Comparison of ENCODE assay signal across 8 cellular contexts in genomic region chr10:95841711-95842498, GRCh38.
DNase-seq lines count a peak whose midpoint lies in the region; ATAC-seq and TF ChIP-seq lines count a peak whose summit lies in the region.

No MANE protein-coding gene starts in this region.

- H3K27ac Mint-ChIP-seq in central memory CD8-positive, alpha-beta T cell (ENCODE audit: low read depth) = no peak overlapping the region

- TF ChIP-seq CTCF in GM12864 (IDR thresholded peaks at IDR 0.05; ENCODE audit: low read depth, low read length, missing control alignments) = peak; percentile 53

- H3K27me3 Mint-ChIP-seq in central memory CD8-positive, alpha-beta T cell = peaks cover 27% of the 10 kb centered on the region

- H3K9me3 Mint-ChIP-seq in central memory CD8-positive, alpha-beta T cell = no peaks in the 10 kb centered on the region

- H3K4me3 ChIP-seq in GM12864 (ENCODE audit: low read depth, low read length) = no peak overlapping the region

- H3K4me1 Mint-ChIP-seq in central memory CD8-positive, alpha-beta T cell = no peaks in the 10 kb centered on the region

- H3K36me3 Mint-ChIP-seq in central memory CD8-positive, alpha-beta T cell (ENCODE audit: insufficient read depth) = no peaks in the 10 kb centered on the region

- peak; percentile 65 for ATAC-seq in central memory CD8-positive, alpha-beta T cell (replicated peaks; ENCODE audit: extremely low read depth, poor library complexity, severe bottlenecking)
- ATAC-seq in GM21576 (IDR thresholded peaks at IDR 0.05; ENCODE audit: unreplicated experiment) = no peak

- peak; percentile 67 for DNase-seq in Ammon's horn (ENCODE audit: low spot score)
- peak; percentile 53 for DNase-seq in GM12864 (ENCODE audit: low read depth)
- peak; percentile 10 for DNase-seq in HK-2 (ENCODE audit: unreplicated experiment)
- peak; percentile 60 for DNase-seq in SIG-M5 (lab: John Stamatoyannopoulos, UW)
- DNase-seq in central memory CD8-positive, alpha-beta T cell (ENCODE audit: low spot score in 2 of 2) = peak in 1 of 2 donors; percentile 21
- peak; percentile 79 for DNase-seq in left kidney (ENCODE audit: low read depth, low spot score)
- peak; percentile 63 for DNase-seq in stromal cell of bone marrow (ENCODE audit: low read depth)

- H3K4me3 Mint-ChIP-seq in central memory CD8-positive, alpha-beta T cell = no peak overlapping the region
